Comparison of ENCODE assay signal across 7 cellular contexts in genomic region chr10:22002531-22003110, GRCh38. TPM values are rescaled to one million over a fixed set of nuclear protein-coding genes. Genes with fewer than 3 reads are reported as not detected.
DNase-seq lines count a peak whose midpoint lies in the region; ATAC-seq and TF ChIP-seq lines count a peak whose summit lies in the region.

No MANE protein-coding gene starts in this region.

- H3K4me3 Mint-ChIP-seq in activated T-helper 1 cell treated with anti-CD3 and anti-CD28 coated beads, Interleukin-12 subunit alpha, Interleukin-12 subunit beta, Interleukin-2, Interleukin-4 antibody, amounts not matched to agents 30 ng/mL and 10 ng/mL and 1 ng/mL, durations not matched to agents 14 hours and 24 hours and 36 hours, result peak overlapping the region; percentile 98
- H3K4me3 Mint-ChIP-seq in glutamatergic neuron (ENCODE audit: unreplicated experiment), result peak overlapping the region; percentile 92

- DNase-seq in GM10248 (ENCODE audit: extremely low spot score) (peak; percentile 32), HT1080 (ENCODE audit: low read depth) (peak; percentile 21), glutamatergic neuron (no peak), trophoblast cell (peak; percentile 24 to 79), iPS-NIHi11 (ENCODE audit: low spot score) (no peak)
- peak; percentile 11 for DNase-seq in activated T-helper 1 cell treated with anti-CD3 and anti-CD28 coated beads, Interleukin-12 subunit alpha, Interleukin-12 subunit beta, Interleukin-2, Interleukin-4 antibody, amounts not matched to agents 30 ng/mL and 10 ng/mL and 1 ng/mL, durations not matched to agents 14 hours and 24 hours and 36 hours (ENCODE audit: low spot score)

- no peak overlapping the region for H4K12ac ChIP-seq in trophoblast cell (ENCODE audit: low read depth, low read length)

- H3K4me3 ChIP-seq in trophoblast cell (ENCODE audit: low read depth, low read length), result peak overlapping the region; percentile 91

- H3K79me2 ChIP-seq in trophoblast cell (ENCODE audit: control insufficient read depth, insufficient read depth, low read length, poor library complexity), result peaks cover 3% of the 10 kb centered on the region

- peak overlapping the region; percentile 82 for H3K4me2 ChIP-seq in trophoblast cell (ENCODE audit: low read length)

- no peaks in the 10 kb centered on the region for H3K36me3 ChIP-seq in trophoblast cell (ENCODE audit: control insufficient read depth in 1 of 2, insufficient read depth in 2 of 2, low read length in 2 of 2)

- H3K4ac ChIP-seq in trophoblast cell (ENCODE audit: low read depth, low read length), result no peak overlapping the region

- H2BK120ac ChIP-seq in trophoblast cell (ENCODE audit: insufficient read depth, low read length, poor library complexity), result peak overlapping the region; percentile 8

- peak; percentile 12 for ATAC-seq in GM21423 (IDR thresholded peaks at IDR 0.05; ENCODE audit: unreplicated experiment)

- peaks cover 5% of the 10 kb centered on the region for H3K9me3 Mint-ChIP-seq in activated T-helper 1 cell treated with anti-CD3 and anti-CD28 coated beads, Interleukin-12 subunit alpha, Interleukin-12 subunit beta, Interleukin-2, Interleukin-4 antibody, amounts not matched to agents 30 ng/mL and 10 ng/mL and 1 ng/mL, durations not matched to agents 14 hours and 24 hours and 36 hours
- H3K9me3 Mint-ChIP-seq in glutamatergic neuron (ENCODE audit: unreplicated experiment), result peaks cover 8% of the 10 kb centered on the region

- intact Hi-C loops in activated T-helper 1 cell treated with anti-CD3 and anti-CD28 coated beads, Interleukin-12 subunit alpha, Interleukin-12 subunit beta, Interleukin-2, Interleukin-4 antibody, amounts not matched to agents 30 ng/mL and 10 ng/mL and 1 ng/mL, durations not matched to agents 14 hours and 24 hours and 36 hours (cut with micrococcal nuclease), result loop anchor here (1.0 to 10.0 kb wide), 20 partner anchors 9 to 1442 kb away; partner anchors contain the start of genes COMMD3, MLLT10, MSRB2 and PIP4K2A

- CTCF ChIA-PET in GM10248 (lab: Yijun Ruan, JAX), result interaction anchor here (1.0 to 2.4 kb wide), 6 partner anchors 9 to 987 kb away, joined by 3 to 27 read pairs (median 4); no protein-coding TSS in a partner anchor

- peak overlapping the region; percentile 12 for H3K18ac ChIP-seq in trophoblast cell (ENCODE audit: low read length)

- WGBS in trophoblast cell (ENCODE audit: extremely low coverage, insufficient coverage, insufficient read length), result no CpG with 5 or more reads among the region's 17 CpGs

- H3K14ac ChIP-seq in trophoblast cell (ENCODE audit: low read length), result peak overlapping the region; percentile 35

- peaks cover 0 to 4% of the 10 kb centered on the region in 2 experiments for H3K4me1 ChIP-seq in trophoblast cell (ENCODE audit: control insufficient read depth in 1 of 2, insufficient read depth in 2 of 2, low read length in 2 of 2)

- no peaks in the 10 kb centered on the region for H3K9me3 ChIP-seq in trophoblast cell (ENCODE audit: insufficient read depth, low read depth, low read length)

- peaks cover 9% of the 10 kb centered on the region for H3K79me1 ChIP-seq in trophoblast cell (ENCODE audit: low read length)

- H3K4me1 Mint-ChIP-seq in activated T-helper 1 cell treated with anti-CD3 and anti-CD28 coated beads, Interleukin-12 subunit alpha, Interleukin-12 subunit beta, Interleukin-2, Interleukin-4 antibody, amounts not matched to agents 30 ng/mL and 10 ng/mL and 1 ng/mL, durations not matched to agents 14 hours and 24 hours and 36 hours (ENCODE audit: low read depth), result peaks cover 41% of the 10 kb centered on the region
- H3K4me1 Mint-ChIP-seq in glutamatergic neuron (ENCODE audit: low read depth, unreplicated experiment), result peaks cover 4% of the 10 kb centered on the region

- H4K8ac ChIP-seq in trophoblast cell (ENCODE audit: low read depth, low read length), result no peak overlapping the region

- POLR2A ChIA-PET in GM10248 (lab: Yijun Ruan, JAX), result interaction anchor here (0.7 kb wide), 1 partner anchor 11 kb away, joined by 3 read pairs; no protein-coding TSS in a partner anchor

- peak overlapping the region; percentile 30 for H2AFZ ChIP-seq in trophoblast cell (ENCODE audit: insufficient read depth, low read length, poor library complexity)

- no peak overlapping the region for H2AK5ac ChIP-seq in trophoblast cell (ENCODE audit: low read length)

- H4K91ac ChIP-seq in trophoblast cell (ENCODE audit: low read depth, low read length), result peak overlapping the region; percentile 44

- H3K27me3 ChIP-seq in trophoblast cell (ENCODE audit: insufficient read depth, low read length), result no peaks in the 10 kb centered on the region

- peak overlapping the region; percentile 71 for H3K9ac ChIP-seq in trophoblast cell (ENCODE audit: low read length)

- H3K27ac Mint-ChIP-seq in activated T-helper 1 cell treated with anti-CD3 and anti-CD28 coated beads, Interleukin-12 subunit alpha, Interleukin-12 subunit beta, Interleukin-2, Interleukin-4 antibody, amounts not matched to agents 30 ng/mL and 10 ng/mL and 1 ng/mL, durations not matched to agents 14 hours and 24 hours and 36 hours, result peak overlapping the region; percentile 96
- peak overlapping the region; percentile 31 for H3K27ac Mint-ChIP-seq in glutamatergic neuron (ENCODE audit: unreplicated experiment)

- H3K27ac ChIP-seq in trophoblast cell (ENCODE audit: low read depth, low read length), result peak overlapping the region; percentile 87

- H3K27me3 Mint-ChIP-seq in activated T-helper 1 cell treated with anti-CD3 and anti-CD28 coated beads, Interleukin-12 subunit alpha, Interleukin-12 subunit beta, Interleukin-2, Interleukin-4 antibody, amounts not matched to agents 30 ng/mL and 10 ng/mL and 1 ng/mL, durations not matched to agents 14 hours and 24 hours and 36 hours (ENCODE audit: insufficient read depth), result peaks cover 11% of the 10 kb centered on the region
- H3K27me3 Mint-ChIP-seq in glutamatergic neuron (ENCODE audit: unreplicated experiment), result no peaks in the 10 kb centered on the region

- H3K36me3 Mint-ChIP-seq in activated T-helper 1 cell treated with anti-CD3 and anti-CD28 coated beads, Interleukin-12 subunit alpha, Interleukin-12 subunit beta, Interleukin-2, Interleukin-4 antibody, amounts not matched to agents 30 ng/mL and 10 ng/mL and 1 ng/mL, durations not matched to agents 14 hours and 24 hours and 36 hours (ENCODE audit: low read depth), result peaks cover 11% of the 10 kb centered on the region
- H3K36me3 Mint-ChIP-seq in glutamatergic neuron (ENCODE audit: unreplicated experiment), result no peaks in the 10 kb centered on the region

- no peak overlapping the region for H2BK12ac ChIP-seq in trophoblast cell (ENCODE audit: low read length)

- no peak overlapping the region for H3K23ac ChIP-seq in trophoblast cell (ENCODE audit: low read length)

- TF ChIP-seq CTCF in GM10248 (IDR thresholded peaks at IDR 0.05; ENCODE audit: control extremely low read depth, extremely low read depth, low read depth, missing control alignments) (no peak), glutamatergic neuron (IDR thresholded peaks at IDR 0.05; ENCODE audit: partially characterized antibody, unreplicated experiment) (no peak)

- H2BK5ac ChIP-seq in trophoblast cell (ENCODE audit: low read depth, low read length, poor library complexity), result peak overlapping the region; percentile 57

RNA-seq across cellular contexts. Expression of gene DNAJC1, which starts 0.9 kb away (rescaled TPM):
- 21.8 and 23.0 TPM in 2 replicates for total RNA-seq in HT1080 (2014; rRNA removed; shearing (Covaris generic))
- 28.7 and 37.9 TPM in 2 replicates for polyA plus RNA-seq in HT1080 (2015; cell fraction: cytosol; rRNA removed)
- polyA plus RNA-seq in HT1080 (2015; cell fraction: nucleus; rRNA removed), result 32.9 and 59.8 TPM in 2 replicates
- 24.8 and 26.2 TPM in 2 replicates for total RNA-seq in activated T-helper 1 cell treated with anti-CD3 and anti-CD28 coated beads, Interleukin-12 subunit alpha, Interleukin-12 subunit beta, Interleukin-2, Interleukin-4 antibody, amounts not matched to agents 30 ng/mL and 10 ng/mL and 1 ng/mL, durations not matched to agents 14 hours and 24 hours and 36 hours
- total RNA-seq in glutamatergic neuron (ENCODE audit: unreplicated experiment), result 4.3 TPM
- 126 and 128 TPM in 2 replicates for polyA plus RNA-seq in trophoblast cell (2013)

Comparison
In these comparisons a context has a peak if more than half of its experiments do, and no peak if none do; other contexts are left out.
1. DNase-seq: peak in GM10248 (single experiment), HT1080 (single experiment), activated T-helper 1 cell treated with anti-CD3 and anti-CD28 coated beads, Interleukin-12 subunit alpha, Interleukin-12 subunit beta, Interleukin-2, Interleukin-4 antibody, amounts not matched to agents 30 ng/mL and 10 ng/mL and 1 ng/mL, durations not matched to agents 14 hours and 24 hours and 36 hours (single experiment) and trophoblast cell (2 of 2); none in glutamatergic neuron (single experiment) and iPS-NIHi11 (single experiment).